19 cellular contexts compared by ENCODE assay signal in genomic region chr4:186266699-186267467, GRCh38. TPM values are rescaled to one million over a fixed set of nuclear protein-coding genes. Genes with fewer than 3 reads are reported as not detected.
DNase-seq lines count a peak whose midpoint lies in the region; ATAC-seq and TF ChIP-seq lines count a peak whose summit lies in the region.
"Had no signal": no experiment of that assay in that cellular context is flagged by ENCODE, and none has a peak within 500 bp of the region (broad histone marks: within the 10 kb centered on the region; RNA-seq: fewer than 3 reads in every experiment).

No MANE protein-coding gene starts in this region.

- no peak overlapping the region for H3K4me2 ChIP-seq in GM23248 (ENCODE audit: unreplicated experiment)

- no peaks in the 10 kb centered on the region for H3K36me3 ChIP-seq in GM23248 (ENCODE audit: low read depth)
- no peaks in the 10 kb centered on the region for H3K36me3 ChIP-seq in duodenal mucosa (ENCODE audit: control insufficient read depth in 1 of 2, insufficient read depth in 2 of 2, low read length in 2 of 2)
- no peaks in the 10 kb centered on the region for H3K36me3 ChIP-seq in stomach
- H3K36me3 ChIP-seq: esophagus squamous epithelium had no signal

- no peak for TF ChIP-seq POLR2A in stomach (IDR thresholded peaks at IDR 0.05)
- no peak for TF ChIP-seq POLR2A in erythroblast (IDR thresholded peaks at IDR 0.05; ENCODE audit: low read length)

- no peak overlapping the region for H3K4me3 ChIP-seq in GM23248
- peak overlapping the region; percentile 42 to 63 for H3K4me3 ChIP-seq in duodenal mucosa (ENCODE audit: low read depth in 1 of 2, low read length in 2 of 2)
- no peak overlapping the region for H3K4me3 ChIP-seq in stomach
- H3K4me3 ChIP-seq: esophagus squamous epithelium had no signal

- H3K27me3 ChIP-seq in GM23248 (replicated peaks; ENCODE audit: insufficient read depth) (no peaks in the 10 kb centered on the region), duodenal mucosa (ENCODE audit: control insufficient read depth in 1 of 2, insufficient read depth in 2 of 2, low read length in 2 of 2) (no peaks in the 10 kb centered on the region), stomach (no peaks in the 10 kb centered on the region)
- H3K27me3 ChIP-seq: esophagus squamous epithelium had no signal

- peak overlapping the region; percentile 62 for H3K4me3 Mint-ChIP-seq in osteocyte (ENCODE audit: unreplicated experiment)
- H3K4me3 Mint-ChIP-seq: B cell had no signal

- in situ Hi-C loops in GM23248 (cut with MboI) = no loop called here

- H3K9me3 Mint-ChIP-seq in osteocyte (ENCODE audit: unreplicated experiment) = peaks cover 4% of the 10 kb centered on the region

- H3K27me3 Mint-ChIP-seq in osteocyte (ENCODE audit: unreplicated experiment) = peaks cover 19% of the 10 kb centered on the region

- H3K4me1 ChIP-seq in GM23248 (ENCODE audit: insufficient read depth) (no peaks in the 10 kb centered on the region), duodenal mucosa (ENCODE audit: control insufficient read depth in 1 of 2, insufficient read depth in 2 of 2, low read length in 2 of 2) (peaks cover 0 to 5% of the 10 kb centered on the region in 2 donors), stomach (peaks cover 0 to 10% (median 0%) of the 10 kb centered on the region in 4 donors)
- H3K4me1 ChIP-seq: esophagus squamous epithelium had no signal

- H2AFZ ChIP-seq in GM23248 = 0 out of 2 replicates have a peak overlapping the region, but pooled peaks have one; percentile 14

- H3K9me3 ChIP-seq in GM23248 (ENCODE audit: low read depth) (no peaks in the 10 kb centered on the region), duodenal mucosa (ENCODE audit: control insufficient read depth in 1 of 2, low read length in 2 of 2) (no peaks in the 10 kb centered on the region), stomach (no peaks in the 10 kb centered on the region)
- H3K9me3 ChIP-seq: esophagus squamous epithelium had no signal

- intact Hi-C loops in left colon (cut with DNase I, micrococcal nuclease) = no loop called here
- intact Hi-C loops in stomach (cut with DNase I; ENCODE audit: low total_unique reads) = no loop called here

- DNase-seq in GM23248 = peak; percentile 8
- peak in 1 of 2 donors; percentile 15 for DNase-seq in left colon
- DNase-seq in osteocyte (ENCODE audit: extremely low spot score, unreplicated experiment) = no peak
- no peak for DNase-seq in NCI-H146 (lab: John Stamatoyannopoulos, UW)
- DNase-seq in stomach = no peak
- DNase-seq in erythroblast (lab: John Stamatoyannopoulos, UW) = no peak
- no peak for DNase-seq in DMS53 (lab: John Stamatoyannopoulos, UW)
- DNase-seq: activated naive CD4-positive, alpha-beta T cell; esophagus squamous epithelium; NCI-H1436; NCI-H748 treated with DMSO at 0.1 percent for 48 hours; posterior cingulate gyrus; SHP77; stimulated activated CD4-positive, alpha-beta T cell treated with anti-CD3 and anti-CD28 coated beads, Interleukin-4, amount 100 ng/mL, for 4 hours; stimulated activated naive CD4-positive, alpha-beta T cell treated with Interleukin-2 at 50 U/mL for 16 hours had no signal

- no peak overlapping the region for H3K27ac Mint-ChIP-seq in osteocyte (ENCODE audit: unreplicated experiment)
- H3K27ac Mint-ChIP-seq: B cell had no signal

- no peak overlapping the region for H3K9ac ChIP-seq in GM23248
- H3K9ac ChIP-seq in duodenal mucosa (ENCODE audit: low read depth in 1 of 2, low read length in 2 of 2) = peak overlapping the region; percentile 31 to 51

- no peaks in the 10 kb centered on the region for H3K79me2 ChIP-seq in GM23248 (ENCODE audit: insufficient read depth)

- H3K9me2 ChIP-seq in GM23248 (ENCODE audit: insufficient read depth) = no peaks in the 10 kb centered on the region

- H3F3A ChIP-seq in GM23248 (ENCODE audit: insufficient read depth) = no peaks in the 10 kb centered on the region

- no peaks in the 10 kb centered on the region for H4K20me1 ChIP-seq in GM23248 (ENCODE audit: insufficient read depth)

- H3K36me3 Mint-ChIP-seq in osteocyte (ENCODE audit: unreplicated experiment) = no peaks in the 10 kb centered on the region

- no peak for TF ChIP-seq EP300 in stomach (IDR thresholded peaks at IDR 0.05)

- peak; percentile 75 for ATAC-seq in left colon

- H3K27ac ChIP-seq in GM23248 (no peak overlapping the region), duodenal mucosa (ENCODE audit: low read depth, low read length) (no peak overlapping the region), stomach (no peak overlapping the region)
- H3K27ac ChIP-seq: esophagus squamous epithelium had no signal

- WGBS in GM23248 (ENCODE audit: low coverage in 1 of 2, low lambda C conversion rate in 2 of 2, missing lambda C conversion rate in 2 of 2), 2 experiments = 12 to 15% methylated on average over 8 of the region's 8 CpGs
- 10 to 23% (median 17%) methylated on average over 8 of the region's 8 CpGs for WGBS in stomach, 5 donors

- no peak for TF ChIP-seq CTCF in osteocyte (IDR thresholded peaks at IDR 0.05)
- no peak for TF ChIP-seq CTCF in stomach (IDR thresholded peaks at IDR 0.05)

- H3K4me1 Mint-ChIP-seq in osteocyte (ENCODE audit: unreplicated experiment) = peaks cover 9% of the 10 kb centered on the region
- H3K4me1 Mint-ChIP-seq: B cell had no signal

RNA-seq across cellular contexts. Expression of gene F11, which starts 0.9 kb away (rescaled TPM):
- not detected in 2 replicates for total RNA-seq in GM23248 (2014; rRNA removed; shearing (Covaris generic))
- not detected in 2 replicates for polyA plus RNA-seq in GM23248 (2016; fragmentation: Nextera tagmentation; extraction: Ambion mirVana)
- total RNA-seq in left colon = under 1 TPM in 1 of 2 donors, not detected in 1; 0.45 TPM
- total RNA-seq in osteocyte = not detected in 2 replicates
- not detected for total RNA-seq in stomach
- under 1 TPM in 1 of 3 donors, not detected in 2; 0.18 TPM for polyA plus RNA-seq in stomach
- total RNA-seq: activated CD8-positive, alpha-beta memory T cell treated with anti-CD3 and anti-CD28 coated beads for 36 hours; B cell; esophagus squamous epithelium; kidney epithelial cell had no signal

RNA-seq across cellular contexts. Expression of gene KLKB1, which starts 39.6 kb away (rescaled TPM):
- not detected in 2 replicates for total RNA-seq in GM23248 (2014; rRNA removed; shearing (Covaris generic))
- polyA plus RNA-seq in GM23248 (2016; fragmentation: Nextera tagmentation; extraction: Ambion mirVana) (not detected in 2 replicates), stomach (1 to 10 TPM in 1 of 3 donors, under 1 TPM in 1, not detected in 1; 0.56 to 1.1 TPM)
- total RNA-seq in left colon (1 to 10 TPM; 1.2 TPM), osteocyte (0.43 TPM in 1 of 2 replicates, not detected in the other), stomach (under 1 TPM in 2 of 5 donors, not detected in 3; 0.58 to 0.73 TPM)
- total RNA-seq: activated CD8-positive, alpha-beta memory T cell treated with anti-CD3 and anti-CD28 coated beads for 36 hours had no signal

Comparison
In these comparisons a context has a peak if more than half of its experiments do, and no peak if none do; other contexts are left out.
1. H3K4me3 ChIP-seq: peak in duodenal mucosa (2 of 2); none in GM23248 (single experiment) and stomach (0 of 4).